ENCODE assay signal across 12 cellular contexts in genomic region chr2:131321344-131321743, GRCh38. TPM values are rescaled to one million over a fixed set of nuclear protein-coding genes. Genes with fewer than 3 reads are reported as not detected.
"Had no signal": no experiment of that assay in that cellular context is flagged by ENCODE, and none has a peak within 500 bp of the region (broad histone marks: within the 10 kb centered on the region; RNA-seq: fewer than 3 reads in every experiment).

No MANE protein-coding gene starts in this region.

RNA-seq across cellular contexts. Expression of gene RAB6D, which starts 42.6 kb away (rescaled TPM):
- total RNA-seq: activated B cell treated with CpG ODN at 0.5 μM for 24 hours; activated CD4-positive, alpha-beta memory T cell treated with anti-CD3 and anti-CD28 coated beads for 36 hours; activated CD4-positive, alpha-beta T cell treated with anti-CD3 and anti-CD28 coated beads for 36 hours; activated CD4-positive, alpha-beta T cell treated with anti-CD3 and anti-CD28 coated beads, Interleukin-2, amount 10 ng/mL, durations not matched to agents 24 days and 14 days; activated CD4-positive, alpha-beta T cell treated with anti-CD3 and anti-CD28 coated beads, Interleukin-2, amount 10 ng/mL, durations not matched to agents 7 days and 5 days; activated CD8-positive, alpha-beta memory T cell treated with anti-CD3 and anti-CD28 coated beads for 36 hours; activated CD8-positive, alpha-beta memory T cell treated with anti-CD3 and anti-CD28 coated beads, Interleukin-2, amount 10 ng/mL, durations not matched to agents 7 days and 5 days; activated CD8-positive, alpha-beta T cell treated with anti-CD3 and anti-CD28 coated beads for 36 hours; T-cell; T-helper 1 cell treated with Interleukin-12 subunit alpha and Interleukin-12 subunit beta and Interleukin-4 antibody, amounts not matched to agents 30 ng/mL and 1 ng/mL, for 36 hours; T-helper 17 cell; T-helper 2 cell treated with Interferon-gamma antibody and Interleukin-4, amounts not matched to agents 100 ng/mL and 5 ng/mL, for 36 hours had no signal
